ENCODE assay signal across 8 cellular contexts in genomic region chr12:68042212-68042699, GRCh38. TPM values are rescaled to one million over a fixed set of nuclear protein-coding genes. Genes with fewer than 3 reads are reported as not detected.
DNase-seq lines count a peak whose midpoint lies in the region; ATAC-seq and TF ChIP-seq lines count a peak whose summit lies in the region.

No MANE protein-coding gene starts in this region.

- no peak overlapping the region for H3K14ac ChIP-seq in neuronal stem cell (ENCODE audit: low read length)

- H3K4me3 ChIP-seq in neuronal stem cell (ENCODE audit: low read length in 2 of 2) = no peak overlapping the region

- no peaks in the 10 kb centered on the region for H3K36me3 ChIP-seq in neuronal stem cell (replicated peaks in 1 of 2; ENCODE audit: control insufficient read depth in 2 of 2, insufficient read depth in 2 of 2, low read length in 2 of 2)

- no peak overlapping the region for H2BK15ac ChIP-seq in neuronal stem cell (ENCODE audit: low read length)

- peak overlapping the region; percentile 68 for H2AFZ ChIP-seq in neuronal stem cell (ENCODE audit: low read length)

- peak overlapping the region; percentile 32 for H4K91ac ChIP-seq in neuronal stem cell (ENCODE audit: low read depth, low read length, poor library complexity)

- no peak overlapping the region for H2BK12ac ChIP-seq in neuronal stem cell (ENCODE audit: low read length)

- ATAC-seq in GM19455 (IDR thresholded peaks at IDR 0.05; ENCODE audit: unreplicated experiment) (peak; percentile 67), HG03439 (IDR thresholded peaks at IDR 0.05; ENCODE audit: unreplicated experiment) (peak; percentile 83)

- no peak overlapping the region for H3K4ac ChIP-seq in neuronal stem cell (ENCODE audit: low read length)

- peak; percentile 42 for TF ChIP-seq CTCF in GM12873 (IDR thresholded peaks at IDR 0.05; ENCODE audit: insufficient read depth, low read depth, low read length, missing control alignments)

- H3K9me3 ChIP-seq in neuronal stem cell (replicated peaks in 1 of 2; ENCODE audit: control insufficient read depth in 2 of 2, insufficient read depth in 1 of 2, low read depth in 1 of 2, low read length in 2 of 2) = no peaks in the 10 kb centered on the region

- H3K23ac ChIP-seq in neuronal stem cell (ENCODE audit: low read depth, low read length, poor library complexity) = no peak overlapping the region

- H3K9ac ChIP-seq in neuronal stem cell (ENCODE audit: low read depth, low read length, poor library complexity) = no peak overlapping the region

- no CpG with 5 or more reads among the region's 6 CpGs for WGBS in neuronal stem cell (ENCODE audit: extremely low coverage in 2 of 2, insufficient read length in 2 of 2, insufficient replicate concordance in 1 of 2), 2 donors

- peaks cover 52% of the 10 kb centered on the region for H3K4me1 Mint-ChIP-seq in activated T-helper 1 cell treated with anti-CD3 and anti-CD28 coated beads, Interleukin-12 subunit alpha, Interleukin-12 subunit beta, Interleukin-2, Interleukin-4 antibody, amounts not matched to agents 30 ng/mL and 10 ng/mL and 1 ng/mL, durations not matched to agents 14 hours and 24 hours and 36 hours (ENCODE audit: low read depth)

- peak overlapping the region; percentile 83 for H3K27ac Mint-ChIP-seq in activated T-helper 1 cell treated with anti-CD3 and anti-CD28 coated beads, Interleukin-12 subunit alpha, Interleukin-12 subunit beta, Interleukin-2, Interleukin-4 antibody, amounts not matched to agents 30 ng/mL and 10 ng/mL and 1 ng/mL, durations not matched to agents 14 hours and 24 hours and 36 hours

- no peak overlapping the region for H2BK120ac ChIP-seq in neuronal stem cell (ENCODE audit: low read depth, low read length)

- peaks cover 19% of the 10 kb centered on the region for H3K36me3 Mint-ChIP-seq in activated T-helper 1 cell treated with anti-CD3 and anti-CD28 coated beads, Interleukin-12 subunit alpha, Interleukin-12 subunit beta, Interleukin-2, Interleukin-4 antibody, amounts not matched to agents 30 ng/mL and 10 ng/mL and 1 ng/mL, durations not matched to agents 14 hours and 24 hours and 36 hours (ENCODE audit: low read depth)

- DNase-seq in activated T-helper 1 cell treated with anti-CD3 and anti-CD28 coated beads, Interleukin-12 subunit alpha, Interleukin-12 subunit beta, Interleukin-2, Interleukin-4 antibody, amounts not matched to agents 30 ng/mL and 10 ng/mL and 1 ng/mL, durations not matched to agents 14 hours and 24 hours and 36 hours (ENCODE audit: low spot score) = no peak
- no peak for DNase-seq in neuronal stem cell (ENCODE audit: low spot score)
- DNase-seq in medulla oblongata (ENCODE audit: extremely low spot score) = no peak
- no peak for DNase-seq in central memory CD4-positive, alpha-beta T cell
- DNase-seq in NCI-H82 (lab: John Stamatoyannopoulos, UW) = no peak

- H3K27ac ChIP-seq in neuronal stem cell (replicated peaks; ENCODE audit: low read length) = no peak overlapping the region

- H3K27me3 ChIP-seq in neuronal stem cell (ENCODE audit: control insufficient read depth in 3 of 3, insufficient read depth in 3 of 3, low read depth in 1 of 3, low read length in 3 of 3) = no peaks in the 10 kb centered on the region

- no peak overlapping the region for H3K4me2 ChIP-seq in neuronal stem cell (ENCODE audit: insufficient read depth, low read length, poor library complexity, severe bottlenecking)

- no peak overlapping the region for H4K8ac ChIP-seq in neuronal stem cell (ENCODE audit: low read depth, low read length)

- no peaks in the 10 kb centered on the region for H3K79me1 ChIP-seq in neuronal stem cell (ENCODE audit: low read depth, low read length)

- peak overlapping the region; percentile 0 for H3K4me3 Mint-ChIP-seq in activated T-helper 1 cell treated with anti-CD3 and anti-CD28 coated beads, Interleukin-12 subunit alpha, Interleukin-12 subunit beta, Interleukin-2, Interleukin-4 antibody, amounts not matched to agents 30 ng/mL and 10 ng/mL and 1 ng/mL, durations not matched to agents 14 hours and 24 hours and 36 hours

- no peak overlapping the region for H3K18ac ChIP-seq in neuronal stem cell (ENCODE audit: low read length)

- H2BK5ac ChIP-seq in neuronal stem cell (ENCODE audit: low read length) = no peak overlapping the region

- intact Hi-C loops in activated T-helper 1 cell treated with anti-CD3 and anti-CD28 coated beads, Interleukin-12 subunit alpha, Interleukin-12 subunit beta, Interleukin-2, Interleukin-4 antibody, amounts not matched to agents 30 ng/mL and 10 ng/mL and 1 ng/mL, durations not matched to agents 14 hours and 24 hours and 36 hours (cut with micrococcal nuclease) = loop anchor here (1.0 to 5.0 kb wide), 8 partner anchors 23 to 765 kb away; partner anchors contain the start of gene MDM2

- peaks cover 15% of the 10 kb centered on the region for H3K9me3 Mint-ChIP-seq in activated T-helper 1 cell treated with anti-CD3 and anti-CD28 coated beads, Interleukin-12 subunit alpha, Interleukin-12 subunit beta, Interleukin-2, Interleukin-4 antibody, amounts not matched to agents 30 ng/mL and 10 ng/mL and 1 ng/mL, durations not matched to agents 14 hours and 24 hours and 36 hours

- no peak overlapping the region for H2AK5ac ChIP-seq in neuronal stem cell (ENCODE audit: low read depth, low read length)

- no peaks in the 10 kb centered on the region for H3K4me1 ChIP-seq in neuronal stem cell (ENCODE audit: control insufficient read depth in 2 of 2, insufficient read depth in 1 of 2, low read depth in 1 of 2, low read length in 2 of 2)

- H3K27me3 Mint-ChIP-seq in activated T-helper 1 cell treated with anti-CD3 and anti-CD28 coated beads, Interleukin-12 subunit alpha, Interleukin-12 subunit beta, Interleukin-2, Interleukin-4 antibody, amounts not matched to agents 30 ng/mL and 10 ng/mL and 1 ng/mL, durations not matched to agents 14 hours and 24 hours and 36 hours (ENCODE audit: insufficient read depth) = no peaks in the 10 kb centered on the region

RNA-seq across cellular contexts. Expression of gene IFNG-AS1, which starts 53.0 kb away (rescaled TPM):
- 0.41 and 0.83 TPM in 2 replicates for total RNA-seq in activated T-helper 1 cell treated with anti-CD3 and anti-CD28 coated beads, Interleukin-12 subunit alpha, Interleukin-12 subunit beta, Interleukin-2, Interleukin-4 antibody, amounts not matched to agents 30 ng/mL and 10 ng/mL and 1 ng/mL, durations not matched to agents 14 hours and 24 hours and 36 hours
- polyA plus RNA-seq in neuronal stem cell (2013, experiment 1 of 2) = not detected
- not detected for polyA plus RNA-seq in neuronal stem cell (2013, experiment 2 of 2)
